In the genomic region with DNA sequence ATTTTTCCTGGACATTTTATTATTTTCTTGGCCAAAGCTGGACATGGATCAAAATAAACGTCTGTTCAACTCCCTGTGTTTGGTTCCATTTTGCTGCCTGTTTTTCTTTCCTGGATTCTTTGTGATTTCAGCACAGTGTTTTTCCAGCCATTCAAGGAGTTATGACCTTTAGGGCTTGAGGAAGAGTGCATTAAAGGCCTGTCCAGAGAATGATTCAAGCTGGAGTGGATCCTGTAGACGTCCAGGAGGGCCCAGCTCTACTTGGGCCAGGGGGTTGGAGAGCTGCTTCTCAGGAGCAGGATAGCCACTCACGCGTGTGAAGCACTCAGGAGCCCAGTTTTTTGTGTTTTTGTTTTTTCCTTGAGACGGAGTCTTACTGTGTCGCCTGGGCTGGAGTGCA, we compare ENCODE assay signal across 19 cellular contexts. TPM values are rescaled to one million over a fixed set of nuclear protein-coding genes. Genes with fewer than 3 reads are reported as not detected.
DNase-seq lines count a peak whose midpoint lies in the region; ATAC-seq and TF ChIP-seq lines count a peak whose summit lies in the region.
"Had no signal": no experiment of that assay in that cellular context is flagged by ENCODE, and none has a peak within 500 bp of the region (broad histone marks: within the 10 kb centered on the region; RNA-seq: fewer than 3 reads in every experiment).

No MANE protein-coding gene starts in this region.

- H3K9me2 ChIP-seq in OCI-LY7 (ENCODE audit: insufficient read depth, low read length) = no peaks in the 10 kb centered on the region; the same call in 1 of the 2 replicates

- no peak overlapping the region for H2AFZ ChIP-seq in OCI-LY7 (ENCODE audit: low read length)

- H3K27ac ChIP-seq in esophagus muscularis mucosa (replicated peaks in 1 of 4) = peak overlapping the region in 3 of 4 donors; percentile 23 to 50 (median 30)
- peak overlapping the region in 1 of 2 donors; percentile 48 for H3K27ac ChIP-seq in left lung
- H3K27ac ChIP-seq in OCI-LY7 (ENCODE audit: low read depth, low read length, poor library complexity, severe bottlenecking) = no peak overlapping the region
- H3K27ac ChIP-seq: BLaER1 treated with 17β-estradiol and CSF1 and Interleukin-3, amounts not matched to agents 10 nM and 100 nM had no signal

- no peaks in the 10 kb centered on the region for H3K36me3 Mint-ChIP-seq in osteocyte (ENCODE audit: unreplicated experiment)

- H4K20me1 ChIP-seq in OCI-LY7 (ENCODE audit: insufficient read depth, low read length) = no peaks in the 10 kb centered on the region
- H4K20me1 ChIP-seq: BLaER1 treated with 17β-estradiol and CSF1 and Interleukin-3, amounts not matched to agents 10 nM and 100 nM had no signal

- H3K27ac Mint-ChIP-seq in osteocyte (ENCODE audit: unreplicated experiment) = peak overlapping the region; percentile 88

- DNase-seq in Caki2 (ENCODE audit: low read depth) = peak; percentile 23
- no peak for DNase-seq in esophagus muscularis mucosa (ENCODE audit: extremely low spot score)
- DNase-seq in left lung = no peak
- DNase-seq in osteocyte (ENCODE audit: extremely low spot score, unreplicated experiment) = no peak
- DNase-seq in OCI-LY7 (ENCODE audit: low spot score) = no peak
- DNase-seq: activated CD4-positive, CD25-positive, alpha-beta regulatory T cell; activated CD8-positive, alpha-beta memory T cell treated with anti-CD3 and anti-CD28 coated beads for 24 hours; DMS 273 treated with DMSO at 0.1 percent for 48 hours; GDM1; NCI-H1105 treated with DMSO at 0.1 percent for 48 hours; NCI-H69; T-helper 9 cell; testis had no signal

- TF ChIP-seq POLR2A in esophagus muscularis mucosa (IDR thresholded peaks at IDR 0.05; ENCODE audit: low read depth) = no peak

- BruUV-seq in OCI-LY7 (replicated peaks; lab: Mats Ljungman, UMichigan) = no TSS peak

- CTCF ChIA-PET in OCI-LY7 (lab: Charles Lee; ENCODE audit: unreplicated experiment) = interaction anchor here (0.6 kb wide), 1 partner anchor 75 kb away, joined by 5 read pairs; no protein-coding TSS in a partner anchor

- TF ChIP-seq EP300 in esophagus muscularis mucosa (IDR thresholded peaks at IDR 0.05) = no peak

- H3K4me1 Mint-ChIP-seq in osteocyte (ENCODE audit: unreplicated experiment) = peaks cover 38% of the 10 kb centered on the region

- H3K4me3 Mint-ChIP-seq in osteocyte (ENCODE audit: unreplicated experiment) = peak overlapping the region; percentile 0

- in situ Hi-C loops in Caki2 (cut with HindIII; ENCODE audit: low pct_unique_long_range_greater_than_20kb, low sequenced_read_pairs) = no loop called here

- intact Hi-C loops in esophagus muscularis mucosa (cut with DNase I) (no loop called here), left lung (cut with DNase I) (no loop called here), OCI-LY7 (cut with micrococcal nuclease; ENCODE audit: unreplicated experiment) (no loop called here)

- WGBS in esophagus muscularis mucosa = 65% methylated on average over 6 of the region's 6 CpGs

- no peaks in the 10 kb centered on the region for H3K79me2 ChIP-seq in OCI-LY7 (ENCODE audit: insufficient read depth, low read depth, low read length)

- H3K4me3 ChIP-seq in esophagus muscularis mucosa (no peak overlapping the region), left lung (no peak overlapping the region), OCI-LY7 (ENCODE audit: low read depth, low read length, poor library complexity, severe bottlenecking) (no peak overlapping the region)
- H3K4me3 ChIP-seq: A549; BLaER1 treated with 17β-estradiol and CSF1 and Interleukin-3, amounts not matched to agents 10 nM and 100 nM; testis had no signal

- H3K27me3 ChIP-seq in esophagus muscularis mucosa (no peaks in the 10 kb centered on the region), left lung (no peaks in the 10 kb centered on the region)
- H3K27me3 ChIP-seq: BLaER1 treated with 17β-estradiol and CSF1 and Interleukin-3, amounts not matched to agents 10 nM and 100 nM; testis had no signal

- H3K27me3 Mint-ChIP-seq in osteocyte (ENCODE audit: unreplicated experiment) = no peaks in the 10 kb centered on the region

- H3K4me1 ChIP-seq in esophagus muscularis mucosa = peaks cover 0 to 6% (median 0%) of the 10 kb centered on the region in 4 donors
- peaks cover 0 to 25% of the 10 kb centered on the region in 2 donors for H3K4me1 ChIP-seq in left lung
- H3K4me1 ChIP-seq in OCI-LY7 (ENCODE audit: insufficient read depth, low read length, poor library complexity, severe bottlenecking) = no peaks in the 10 kb centered on the region
- H3K4me1 ChIP-seq: A549 had no signal

- POLR2A ChIA-PET in OCI-LY7 (lab: Charles Lee) = no interaction called here

- no peak for TF ChIP-seq CTCF in esophagus muscularis mucosa (IDR thresholded peaks at IDR 0.05)
- no peak for TF ChIP-seq CTCF in left lung (IDR thresholded peaks at IDR 0.05)
- no peak for TF ChIP-seq CTCF in osteocyte (IDR thresholded peaks at IDR 0.05)
- TF ChIP-seq CTCF in OCI-LY7 (conservative IDR thresholded peaks at IDR 0.05; ENCODE audit: low read length) = no peak

- H3K36me3 ChIP-seq in esophagus muscularis mucosa (no peaks in the 10 kb centered on the region), left lung (no peaks in the 10 kb centered on the region), OCI-LY7 (ENCODE audit: insufficient read depth, low read length) (no peaks in the 10 kb centered on the region)
- H3K36me3 ChIP-seq: BLaER1 treated with 17β-estradiol and CSF1 and Interleukin-3, amounts not matched to agents 10 nM and 100 nM had no signal

- no peaks in the 10 kb centered on the region for H3K9me3 Mint-ChIP-seq in osteocyte (ENCODE audit: unreplicated experiment)

- no peak overlapping the region for H3K4me2 ChIP-seq in OCI-LY7 (ENCODE audit: low read length)
- H3K4me2 ChIP-seq: A549; BLaER1 treated with 17β-estradiol and CSF1 and Interleukin-3, amounts not matched to agents 10 nM and 100 nM had no signal

- ATAC-seq in left lung = peak; percentile 57
- no peak for ATAC-seq in activated CD4-positive, CD25-positive, alpha-beta regulatory T cell treated with anti-CD3 and anti-CD28 coated beads, Interleukin-2, amount 50 U/mL, for 24 hours
- ATAC-seq in GM21576 (IDR thresholded peaks at IDR 0.05; ENCODE audit: unreplicated experiment) = no peak
- no peak for ATAC-seq in HG02588 (IDR thresholded peaks at IDR 0.05; ENCODE audit: unreplicated experiment)
- ATAC-seq: A549, HCT116 had no signal

- H3K9me3 ChIP-seq in esophagus muscularis mucosa = no peaks in the 10 kb centered on the region
- no peaks in the 10 kb centered on the region for H3K9me3 ChIP-seq in left lung
- no peaks in the 10 kb centered on the region for H3K9me3 ChIP-seq in OCI-LY7 (ENCODE audit: low read length)
- H3K9me3 ChIP-seq: A549, testis had no signal

RNA-seq across cellular contexts. Expression of gene IER3, which starts 56.5 kb away (rescaled TPM):
- 124 and 148 TPM in 2 replicates for total RNA-seq in Caki2 (2014; rRNA removed; shearing (Covaris generic); ENCODE audit: low replicate concordance)
- 10 to 100 TPM in 2 of 4 donors, 1 to 10 TPM in 2; 8.9 to 45.4 (median 11.0) TPM for total RNA-seq in esophagus muscularis mucosa
- 10 to 100 TPM; 36.1 to 77.0 TPM for total RNA-seq in left lung
- total RNA-seq in osteocyte = 395 and 418 TPM in 2 replicates
- 0.51 and 2.8 TPM in 2 replicates for total RNA-seq in OCI-LY7 (2014; rRNA removed; shearing (Covaris generic))
- total RNA-seq in OCI-LY7 (2022) = 1.3 and 1.6 TPM in 2 replicates

RNA-seq across cellular contexts. Expression of gene FLOT1, which starts 58.4 kb away (rescaled TPM):
- 352 and 441 TPM in 2 replicates for total RNA-seq in Caki2 (2014; rRNA removed; shearing (Covaris generic); ENCODE audit: low replicate concordance)
- total RNA-seq in esophagus muscularis mucosa (100 to 1,000 TPM; 115 to 214 (median 166) TPM), left lung (100 to 1,000 TPM; 148 to 206 TPM), osteocyte (86.8 and 88.1 TPM in 2 replicates), OCI-LY7 (2022) (108 and 117 TPM in 2 replicates)
- total RNA-seq in OCI-LY7 (2014; rRNA removed; shearing (Covaris generic)) = 66.7 and 70.7 TPM in 2 replicates
